In the genomic region with DNA sequence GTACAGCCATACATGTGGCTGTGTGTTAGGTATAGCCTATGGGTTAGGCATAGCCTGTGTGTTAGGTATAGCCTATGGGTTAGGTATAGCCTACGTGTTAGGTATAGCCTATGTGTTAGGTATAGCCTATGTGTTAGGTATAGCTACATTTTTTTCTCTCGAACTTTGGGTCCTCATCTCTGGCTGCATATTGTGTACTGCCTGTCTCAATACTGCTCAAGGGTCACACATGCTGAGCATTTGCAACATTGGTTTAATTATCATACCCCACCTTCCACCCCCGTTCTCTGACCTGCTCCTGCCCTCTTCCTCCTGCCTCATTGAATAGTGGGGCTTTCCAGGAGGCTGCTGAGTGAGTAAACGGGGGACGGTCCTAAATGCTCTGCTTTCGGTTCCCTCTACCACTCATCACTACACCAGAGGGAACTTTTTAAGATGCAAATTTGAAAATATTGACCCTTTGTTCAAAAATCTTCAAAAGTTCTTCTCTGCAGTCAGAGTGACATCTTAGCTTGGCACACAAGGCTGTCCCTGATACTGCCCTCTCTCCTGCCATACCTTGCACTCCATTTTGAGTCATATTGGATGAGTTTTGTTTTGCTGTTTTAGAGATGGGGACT, we compare ENCODE assay signal across 11 cellular contexts. TPM values are rescaled to one million over a fixed set of nuclear protein-coding genes. Genes with fewer than 3 reads are reported as not detected.
DNase-seq lines count a peak whose midpoint lies in the region; ATAC-seq and TF ChIP-seq lines count a peak whose summit lies in the region.
"Had no signal": no experiment of that assay in that cellular context is flagged by ENCODE, and none has a peak within 500 bp of the region (broad histone marks: within the 10 kb centered on the region; RNA-seq: fewer than 3 reads in every experiment).

No MANE protein-coding gene starts in this region.

- peaks cover 14% of the 10 kb centered on the region; the same call in 1 of the 2 replicates for H3K9me2 ChIP-seq in GM23338 (ENCODE audit: insufficient read depth)

- H3K9me3 Mint-ChIP-seq in activated CD4-positive, alpha-beta T cell treated with anti-CD3 and anti-CD28 coated beads for 36 hours (ENCODE audit: low read depth): no peaks in the 10 kb centered on the region
- H3K9me3 Mint-ChIP-seq in GM23338: no peaks in the 10 kb centered on the region
- peaks cover 3% of the 10 kb centered on the region for H3K9me3 Mint-ChIP-seq in stimulated activated memory B cell treated with anti-CD40 and anti-IgM and Interleukin-4, amounts not matched to agents 10 μg/mL and 1 μg/mL and 100 μg/mL, for 72 hours

- H3K27ac ChIP-seq in GM23338 (ENCODE audit: low read depth) (no peak overlapping the region), foreskin keratinocyte (no peak overlapping the region)
- H3K27ac ChIP-seq: right atrium auricular region had no signal

- H3K4me2 ChIP-seq in GM23338: no peak overlapping the region

- H3K4me3 Mint-ChIP-seq in activated CD4-positive, alpha-beta T cell treated with anti-CD3 and anti-CD28 coated beads for 36 hours: no peak overlapping the region
- no peak overlapping the region for H3K4me3 Mint-ChIP-seq in GM23338
- H3K4me3 Mint-ChIP-seq in stimulated activated memory B cell treated with anti-CD40 and anti-IgM and Interleukin-4, amounts not matched to agents 10 μg/mL and 1 μg/mL and 100 μg/mL, for 72 hours: no peak overlapping the region

- intact Hi-C loops in activated CD4-positive, alpha-beta T cell treated with anti-CD3 and anti-CD28 coated beads for 36 hours (cut with DNase I, micrococcal nuclease): no loop called here
- intact Hi-C loops in left colon (cut with DNase I, micrococcal nuclease): no loop called here

- H3K36me3 ChIP-seq in GM23338 (ENCODE audit: insufficient read depth): no peaks in the 10 kb centered on the region
- H3K36me3 ChIP-seq: right atrium auricular region had no signal

- peaks cover 16% of the 10 kb centered on the region for H3K36me3 Mint-ChIP-seq in activated CD4-positive, alpha-beta T cell treated with anti-CD3 and anti-CD28 coated beads for 36 hours (ENCODE audit: low read depth)
- no peaks in the 10 kb centered on the region for H3K36me3 Mint-ChIP-seq in GM23338 (ENCODE audit: low read depth)
- H3K36me3 Mint-ChIP-seq in stimulated activated memory B cell treated with anti-CD40 and anti-IgM and Interleukin-4, amounts not matched to agents 10 μg/mL and 1 μg/mL and 100 μg/mL, for 72 hours: no peaks in the 10 kb centered on the region

- H3K27me3 Mint-ChIP-seq in activated CD4-positive, alpha-beta T cell treated with anti-CD3 and anti-CD28 coated beads for 36 hours: no peaks in the 10 kb centered on the region
- peaks cover 2% of the 10 kb centered on the region for H3K27me3 Mint-ChIP-seq in GM23338 (ENCODE audit: insufficient read depth, low read depth, poor library complexity)
- no peaks in the 10 kb centered on the region for H3K27me3 Mint-ChIP-seq in stimulated activated memory B cell treated with anti-CD40 and anti-IgM and Interleukin-4, amounts not matched to agents 10 μg/mL and 1 μg/mL and 100 μg/mL, for 72 hours

- POLR2A ChIA-PET in activated CD4-positive, alpha-beta T cell treated with anti-CD3 and anti-CD28 coated beads for 36 hours (lab: Charles Lee): no interaction called here

- peak; percentile 30 for ATAC-seq in activated CD4-positive, alpha-beta T cell treated with anti-CD3 and anti-CD28 coated beads for 36 hours
- no peak for ATAC-seq in GM23338
- ATAC-seq in HG03457 (IDR thresholded peaks at IDR 0.05; ENCODE audit: unreplicated experiment): peak; percentile 99
- ATAC-seq in stimulated activated memory B cell treated with anti-CD40 and anti-IgM and Interleukin-4, amounts not matched to agents 10 μg/mL and 1 μg/mL and 100 μg/mL, for 72 hours: peak; percentile 99
- no peak for ATAC-seq in left colon
- ATAC-seq in foreskin keratinocyte: no peak

- DNase-seq in activated CD4-positive, alpha-beta T cell treated with anti-CD3 and anti-CD28 coated beads for 36 hours: no peak
- DNase-seq in activated CD4-positive, alpha-beta T cell treated with anti-CD3 and anti-CD28 coated beads, Interleukin-2, amount 50 U/mL, for 1 hour: no peak
- DNase-seq in GM23338 (ENCODE audit: low spot score) (no peak), left colon (no peak), C1 segment of cervical spinal cord (lab: John Stamatoyannopoulos, UW) (no peak), foreskin keratinocyte (no peak)
- DNase-seq: NCI-H1694 treated with DMSO at 0.1 percent for 48 hours had no signal

- peak overlapping the region; percentile 66; the same call in 1 of the 2 replicates for H2AFZ ChIP-seq in GM23338

- no peak overlapping the region for H3K4me3 ChIP-seq in GM23338
- H3K4me3 ChIP-seq: right atrium auricular region had no signal

- TF ChIP-seq CTCF in GM23338 (conservative IDR thresholded peaks at IDR 0.05; ENCODE audit: low read depth in 2 of 2): no peak
- no peak for TF ChIP-seq CTCF in foreskin keratinocyte (conservative IDR thresholded peaks at IDR 0.05)

- H3K79me2 ChIP-seq in GM23338 (replicated peaks; ENCODE audit: insufficient read depth): no peaks in the 10 kb centered on the region

- peaks cover 2% of the 10 kb centered on the region for H3K4me1 Mint-ChIP-seq in activated CD4-positive, alpha-beta T cell treated with anti-CD3 and anti-CD28 coated beads for 36 hours
- peaks cover 6% of the 10 kb centered on the region for H3K4me1 Mint-ChIP-seq in GM23338
- peaks cover 50% of the 10 kb centered on the region for H3K4me1 Mint-ChIP-seq in stimulated activated memory B cell treated with anti-CD40 and anti-IgM and Interleukin-4, amounts not matched to agents 10 μg/mL and 1 μg/mL and 100 μg/mL, for 72 hours

- no peak overlapping the region for H3K27ac Mint-ChIP-seq in activated CD4-positive, alpha-beta T cell treated with anti-CD3 and anti-CD28 coated beads for 36 hours
- no peak overlapping the region for H3K27ac Mint-ChIP-seq in GM23338
- peak overlapping the region; percentile 87 for H3K27ac Mint-ChIP-seq in stimulated activated memory B cell treated with anti-CD40 and anti-IgM and Interleukin-4, amounts not matched to agents 10 μg/mL and 1 μg/mL and 100 μg/mL, for 72 hours

- CTCF ChIA-PET in activated CD4-positive, alpha-beta T cell treated with anti-CD3 and anti-CD28 coated beads for 36 hours (lab: Charles Lee): no interaction called here

- H3F3A ChIP-seq in GM23338 (replicated peaks; ENCODE audit: low read depth): no peaks in the 10 kb centered on the region

- H4K20me1 ChIP-seq in GM23338 (replicated peaks; ENCODE audit: insufficient read depth): no peaks in the 10 kb centered on the region

- H3K27me3 ChIP-seq in GM23338 (ENCODE audit: insufficient read depth) (no peaks in the 10 kb centered on the region), foreskin keratinocyte (no peaks in the 10 kb centered on the region)
- H3K27me3 ChIP-seq: right atrium auricular region had no signal

- H3K4me1 ChIP-seq in GM23338 (ENCODE audit: insufficient read depth): no peaks in the 10 kb centered on the region; the same call in 1 of the 2 replicates
- H3K4me1 ChIP-seq in foreskin keratinocyte: no peaks in the 10 kb centered on the region
- H3K4me1 ChIP-seq: right atrium auricular region had no signal

TF ChIP-seq in GM23338, 12 proteins besides CTCF, POLR2A, EP300 and RAD21 (continues in another document):
- TF ChIP-seq, protein P1, sequence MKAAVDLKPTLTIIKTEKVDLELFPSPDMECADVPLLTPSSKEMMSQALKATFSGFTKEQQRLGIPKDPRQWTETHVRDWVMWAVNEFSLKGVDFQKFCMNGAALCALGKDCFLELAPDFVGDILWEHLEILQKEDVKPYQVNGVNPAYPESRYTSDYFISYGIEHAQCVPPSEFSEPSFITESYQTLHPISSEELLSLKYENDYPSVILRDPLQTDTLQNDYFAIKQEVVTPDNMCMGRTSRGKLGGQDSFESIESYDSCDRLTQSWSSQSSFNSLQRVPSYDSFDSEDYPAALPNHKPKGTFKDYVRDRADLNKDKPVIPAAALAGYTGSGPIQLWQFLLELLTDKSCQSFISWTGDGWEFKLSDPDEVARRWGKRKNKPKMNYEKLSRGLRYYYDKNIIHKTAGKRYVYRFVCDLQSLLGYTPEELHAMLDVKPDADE (IDR thresholded peaks at IDR 0.05): no peak
- TF ChIP-seq ZNF331 (CRISPR knock-in tag; IDR thresholded peaks at IDR 0.05; ENCODE audit: low read depth) (no peak), EZH2 (IDR thresholded peaks at IDR 0.05; ENCODE audit: low read depth, unreplicated experiment) (no peak), CREB1 (CRISPR knock-in tag; IDR thresholded peaks at IDR 0.05; ENCODE audit: low read depth) (no peak)

RNA-seq across cellular contexts. Expression of a gene that starts 17.8 kb away (rescaled TPM):
- total RNA-seq in activated CD4-positive, alpha-beta T cell treated with anti-CD3 and anti-CD28 coated beads for 36 hours: not detected
- total RNA-seq in GM23338 (2014; rRNA removed; shearing (Covaris generic)): not detected in 2 replicates
- polyA plus RNA-seq in GM23338 (2016; fragmentation: Nextera tagmentation; extraction: Ambion mirVana) (not detected in 2 replicates), foreskin keratinocyte (not detected in 2 replicates)
- total RNA-seq in left colon (not detected), foreskin keratinocyte (not detected in 2 replicates)
- total RNA-seq: liver, right atrium auricular region had no signal
- polyA plus RNA-seq: liver had no signal

RNA-seq across cellular contexts. Expression of a gene that starts 24.1 kb away (rescaled TPM):
- 1 to 10 TPM; 1.0 to 1.5 TPM for total RNA-seq in activated CD4-positive, alpha-beta T cell treated with anti-CD3 and anti-CD28 coated beads for 36 hours
- total RNA-seq in GM23338 (2014; rRNA removed; shearing (Covaris generic)): 0.42 TPM in 1 of 2 replicates, not detected in the other
- polyA plus RNA-seq in GM23338 (2016; fragmentation: Nextera tagmentation; extraction: Ambion mirVana) (0.14 TPM in 1 of 2 replicates, not detected in the other), foreskin keratinocyte (0.06 TPM in 2 replicates)
- total RNA-seq in left colon (1 to 10 TPM in 1 of 2 donors, under 1 TPM in 1; 0.61 to 2.7 TPM), foreskin keratinocyte (0.03 and 0.04 TPM in 2 replicates)

Comparison
In these comparisons a context has a peak if more than half of its experiments do, and no peak if none do; other contexts are left out.
1. ATAC-seq: peak in activated CD4-positive, alpha-beta T cell treated with anti-CD3 and anti-CD28 coated beads for 36 hours (single experiment), HG03457 (single experiment) and stimulated activated memory B cell treated with anti-CD40 and anti-IgM and Interleukin-4, amounts not matched to agents 10 μg/mL and 1 μg/mL and 100 μg/mL, for 72 hours (single experiment); none in GM23338 (single experiment), left colon (single experiment) and foreskin keratinocyte (single experiment).